ENCODE assay signal across 1 cellular context in genomic region chr17:7915611-7916382, GRCh38.
TF ChIP-seq lines count a peak whose summit lies in the region.

Gene RNF227, minus strand, starts transcription at chr17:7916289. Its CDS starts 94 bp downstream, at chr17:7916195.

TF ChIP-seq in HepG2, 621 proteins besides CTCF, POLR2A, EP300 and RAD21 (continued from another document and continues in another):
- TF ChIP-seq, protein P1, sequence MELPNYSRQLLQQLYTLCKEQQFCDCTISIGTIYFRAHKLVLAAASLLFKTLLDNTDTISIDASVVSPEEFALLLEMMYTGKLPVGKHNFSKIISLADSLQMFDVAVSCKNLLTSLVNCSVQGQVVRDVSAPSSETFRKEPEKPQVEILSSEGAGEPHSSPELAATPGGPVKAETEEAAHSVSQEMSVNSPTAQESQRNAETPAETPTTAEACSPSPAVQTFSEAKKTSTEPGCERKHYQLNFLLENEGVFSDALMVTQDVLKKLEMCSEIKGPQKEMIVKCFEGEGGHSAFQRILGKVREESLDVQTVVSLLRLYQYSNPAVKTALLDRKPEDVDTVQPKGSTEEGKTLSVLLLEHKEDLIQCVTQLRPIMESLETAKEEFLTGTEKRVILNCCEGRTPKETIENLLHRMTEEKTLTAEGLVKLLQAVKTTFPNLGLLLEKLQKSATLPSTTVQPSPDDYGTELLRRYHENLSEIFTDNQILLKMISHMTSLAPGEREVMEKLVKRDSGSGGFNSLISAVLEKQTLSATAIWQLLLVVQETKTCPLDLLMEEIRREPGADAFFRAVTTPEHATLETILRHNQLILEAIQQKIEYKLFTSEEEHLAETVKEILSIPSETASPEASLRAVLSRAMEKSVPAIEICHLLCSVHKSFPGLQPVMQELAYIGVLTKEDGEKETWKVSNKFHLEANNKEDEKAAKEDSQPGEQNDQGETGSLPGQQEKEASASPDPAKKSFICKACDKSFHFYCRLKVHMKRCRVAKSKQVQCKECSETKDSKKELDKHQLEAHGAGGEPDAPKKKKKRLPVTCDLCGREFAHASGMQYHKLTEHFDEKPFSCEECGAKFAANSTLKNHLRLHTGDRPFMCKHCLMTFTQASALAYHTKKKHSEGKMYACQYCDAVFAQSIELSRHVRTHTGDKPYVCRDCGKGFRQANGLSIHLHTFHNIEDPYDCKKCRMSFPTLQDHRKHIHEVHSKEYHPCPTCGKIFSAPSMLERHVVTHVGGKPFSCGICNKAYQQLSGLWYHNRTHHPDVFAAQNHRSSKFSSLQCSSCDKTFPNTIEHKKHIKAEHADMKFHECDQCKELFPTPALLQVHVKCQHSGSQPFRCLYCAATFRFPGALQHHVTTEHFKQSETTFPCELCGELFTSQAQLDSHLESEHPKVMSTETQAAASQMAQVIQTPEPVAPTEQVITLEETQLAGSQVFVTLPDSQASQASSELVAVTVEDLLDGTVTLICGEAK (IDR thresholded peaks at IDR 0.05): no peak
- TF ChIP-seq, protein P1 (CRISPR knock-in tag; IDR thresholded peaks at IDR 0.05): peak; percentile 77; the same call in 1 of the 2 replicates
- TF ChIP-seq TBX3 (IDR thresholded peaks at IDR 0.05; ENCODE audit: borderline replicate concordance): no peak
- TF ChIP-seq ZNF138 (CRISPR knock-in tag; IDR thresholded peaks at IDR 0.05; ENCODE audit: low read depth): peak; percentile 93; the same call in 1 of the 2 replicates
- TF ChIP-seq ZNF740 (CRISPR knock-in tag; IDR thresholded peaks at IDR 0.05): no peak; the same call in 1 of the 2 replicates
- TF ChIP-seq ZNF24 (IDR thresholded peaks at IDR 0.05): no peak
- no peak for TF ChIP-seq SYNCRIP (IDR thresholded peaks at IDR 0.05; ENCODE audit: insufficient read depth, low read depth, low read length)
- 0 out of 2 replicates have a peak, but pooled peaks have one; percentile 21 for TF ChIP-seq FLYWCH1 (CRISPR knock-in tag; IDR thresholded peaks at IDR 0.05)
- TF ChIP-seq, protein P2, sequence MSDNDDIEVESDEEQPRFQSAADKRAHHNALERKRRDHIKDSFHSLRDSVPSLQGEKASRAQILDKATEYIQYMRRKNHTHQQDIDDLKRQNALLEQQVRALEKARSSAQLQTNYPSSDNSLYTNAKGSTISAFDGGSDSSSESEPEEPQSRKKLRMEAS (IDR thresholded peaks at IDR 0.05): peak; percentile 97
- no peak; the same call in 1 of the 2 replicates for TF ChIP-seq PAX8 (CRISPR knock-in tag; IDR thresholded peaks at IDR 0.05; ENCODE audit: borderline replicate concordance)
- peak; percentile 81 for TF ChIP-seq CBX5 (CRISPR knock-in tag; IDR thresholded peaks at IDR 0.05; ENCODE audit: borderline replicate concordance)
- peak; percentile 96; the same call in 1 of the 2 replicates for TF ChIP-seq ZMAT3 (CRISPR knock-in tag; conservative IDR thresholded peaks at IDR 0.05)
- TF ChIP-seq PHB2 (IDR thresholded peaks at IDR 0.05; ENCODE audit: partially characterized antibody): no peak
- no peak for TF ChIP-seq ZNF292 (CRISPR knock-in tag; IDR thresholded peaks at IDR 0.05; ENCODE audit: borderline replicate concordance, low read depth)
- 0 out of 2 replicates have a peak, but pooled peaks have one; percentile 57 for TF ChIP-seq ZNF543 (CRISPR knock-in tag; IDR thresholded peaks at IDR 0.05)
- TF ChIP-seq ZNF263 (CRISPR knock-in tag; IDR thresholded peaks at IDR 0.05): peak; percentile 64; the same call in 1 of the 2 replicates
- no peak for TF ChIP-seq KDM4B (CRISPR knock-in tag; IDR thresholded peaks at IDR 0.05)
- TF ChIP-seq AHDC1 (CRISPR knock-in tag; IDR thresholded peaks at IDR 0.05; ENCODE audit: borderline replicate concordance): no peak
- TF ChIP-seq ZNF256 (CRISPR knock-in tag; conservative IDR thresholded peaks at IDR 0.05): 0 out of 2 replicates have a peak, but pooled peaks have one; percentile 78
- TF ChIP-seq, protein P3, sequence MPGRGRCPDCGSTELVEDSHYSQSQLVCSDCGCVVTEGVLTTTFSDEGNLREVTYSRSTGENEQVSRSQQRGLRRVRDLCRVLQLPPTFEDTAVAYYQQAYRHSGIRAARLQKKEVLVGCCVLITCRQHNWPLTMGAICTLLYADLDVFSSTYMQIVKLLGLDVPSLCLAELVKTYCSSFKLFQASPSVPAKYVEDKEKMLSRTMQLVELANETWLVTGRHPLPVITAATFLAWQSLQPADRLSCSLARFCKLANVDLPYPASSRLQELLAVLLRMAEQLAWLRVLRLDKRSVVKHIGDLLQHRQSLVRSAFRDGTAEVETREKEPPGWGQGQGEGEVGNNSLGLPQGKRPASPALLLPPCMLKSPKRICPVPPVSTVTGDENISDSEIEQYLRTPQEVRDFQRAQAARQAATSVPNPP (CRISPR knock-in tag; IDR thresholded peaks at IDR 0.05): peak; percentile 85; the same call in 1 of the 2 replicates
- no peak; the same call in 1 of the 2 replicates for TF ChIP-seq PBX3 (CRISPR knock-in tag; IDR thresholded peaks at IDR 0.05; ENCODE audit: borderline replicate concordance)
- TF ChIP-seq RBM22 (optimal IDR thresholded peaks at IDR 0.05; ENCODE audit: low read length): no peak
- 0 out of 2 replicates have a peak, but pooled peaks have one; percentile 68 for TF ChIP-seq FOXO4 (CRISPR knock-in tag; conservative IDR thresholded peaks at IDR 0.05)
- TF ChIP-seq ZEB1 (IDR thresholded peaks at IDR 0.05; ENCODE audit: insufficient replicate concordance, low read depth): no peak
- no peak; the same call in 1 of the 2 replicates for TF ChIP-seq ZNF609 (CRISPR knock-in tag; IDR thresholded peaks at IDR 0.05; ENCODE audit: borderline replicate concordance)
- TF ChIP-seq ZNF496 (CRISPR knock-in tag; IDR thresholded peaks at IDR 0.05; ENCODE audit: insufficient replicate concordance): peak; percentile 49
- peak; percentile 85 for TF ChIP-seq ZNF232 (CRISPR knock-in tag; IDR thresholded peaks at IDR 0.05; ENCODE audit: borderline replicate concordance)
- TF ChIP-seq PHF21A (CRISPR knock-in tag; IDR thresholded peaks at IDR 0.05): no peak
- TF ChIP-seq SATB2 (CRISPR knock-in tag; IDR thresholded peaks at IDR 0.05): peak; percentile 89; the same call in 1 of the 2 replicates
- TF ChIP-seq KLF11 (CRISPR knock-in tag; IDR thresholded peaks at IDR 0.05): no peak
- TF ChIP-seq MIER3 (CRISPR knock-in tag; IDR thresholded peaks at IDR 0.05; ENCODE audit: borderline replicate concordance): no peak
- TF ChIP-seq REXO4 (CRISPR knock-in tag; IDR thresholded peaks at IDR 0.05; ENCODE audit: borderline replicate concordance): peak; percentile 80; the same call in 1 of the 2 replicates
